Comparison of ENCODE assay signal across 9 cellular contexts in the genomic region with DNA sequence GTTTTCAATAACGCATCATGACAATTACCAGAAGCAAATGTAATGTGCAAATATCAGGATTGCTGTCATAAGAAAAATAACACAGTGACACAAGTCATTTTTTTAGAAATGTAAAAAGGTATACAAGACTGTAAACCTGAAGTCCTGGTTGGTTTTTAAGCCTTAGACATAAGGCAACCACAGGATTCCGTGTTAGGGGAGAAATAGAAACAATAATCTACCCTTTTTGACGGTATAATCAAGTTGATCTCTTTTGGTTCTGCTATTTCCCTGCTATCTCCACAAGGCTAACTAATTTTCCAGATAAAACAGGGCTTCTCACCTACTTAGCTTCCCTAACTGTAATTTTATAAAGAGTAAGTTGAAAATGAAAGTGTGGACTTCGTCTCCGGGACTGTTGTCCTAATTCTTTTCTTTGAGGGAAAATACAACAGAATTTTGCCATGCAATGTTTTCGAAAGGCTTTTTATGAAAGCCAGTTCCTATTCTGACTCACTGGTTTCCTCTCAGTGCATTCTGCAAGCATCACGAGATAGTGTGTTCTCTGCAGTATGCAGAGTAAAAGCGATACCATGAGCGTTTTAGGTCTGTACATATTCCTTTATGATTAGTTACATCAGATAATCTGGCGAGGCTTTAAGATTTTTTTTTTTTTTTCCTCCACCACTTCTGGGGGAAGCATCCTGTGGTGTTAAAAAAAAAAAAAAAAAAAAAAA. TPM values are rescaled to one million over a fixed set of nuclear protein-coding genes. Genes with fewer than 3 reads are reported as not detected.
DNase-seq lines count a peak whose midpoint lies in the region; ATAC-seq, FAIRE-seq and TF ChIP-seq lines count a peak whose summit lies in the region.
"Had no signal": no experiment of that assay in that cellular context is flagged by ENCODE, and none has a peak within 500 bp of the region (broad histone marks: within the 10 kb centered on the region; RNA-seq: fewer than 3 reads in every experiment).

No MANE protein-coding gene starts in this region.

- WGBS in prostate gland: 79% methylated on average over 10 of the region's 10 CpGs

- no peaks in the 10 kb centered on the region for H3K4me1 ChIP-seq in prostate gland (replicated peaks)

- H3K4me3 ChIP-seq in cardiac fibroblast (replicated peaks in 1 of 2; ENCODE audit: low read depth in 2 of 2, low read length in 2 of 2) (no peak overlapping the region), prostate gland (no peak overlapping the region)
- H3K4me3 ChIP-seq: SK-N-MC had no signal

- no peaks in the 10 kb centered on the region for H3K9me3 ChIP-seq in prostate gland

- no peak for TF ChIP-seq CTCF in cardiac fibroblast (IDR thresholded peaks at IDR 0.05; ENCODE audit: low read depth, low read length)
- TF ChIP-seq CTCF in prostate gland (IDR thresholded peaks at IDR 0.05): no peak

- peak; percentile 54 for ATAC-seq in HG03460 (IDR thresholded peaks at IDR 0.05; ENCODE audit: unreplicated experiment)

- no peak for FAIRE-seq in H54 (lab: Jason Lieb, UNC)

- H3K27me3 ChIP-seq in prostate gland (replicated peaks; ENCODE audit: insufficient read depth): no peaks in the 10 kb centered on the region

- intact Hi-C loops in prostate gland (cut with DNase I): no loop called here

- TF ChIP-seq POLR2A in prostate gland (IDR thresholded peaks at IDR 0.05): no peak
- TF ChIP-seq POLR2A in H54 (IDR thresholded peaks at IDR 0.05; ENCODE audit: low read depth, low read length): no peak

- no peak overlapping the region for H3K27ac ChIP-seq in prostate gland
- H3K27ac ChIP-seq: SK-N-MC had no signal

- no peaks in the 10 kb centered on the region for H3K36me3 ChIP-seq in prostate gland

- peak; percentile 15 for DNase-seq in stimulated activated CD4-positive, alpha-beta T cell treated with anti-CD3 and anti-CD28 coated beads, Interleukin-4, amount 100 ng/mL, for 24 hours
- DNase-seq in stimulated activated CD4-positive, alpha-beta T cell treated with anti-CD3 and anti-CD28 coated beads, Interleukin-1b, Interleukin-23, amount 100 ng/mL, for 48 hours: no peak
- DNase-seq in cardiac fibroblast (ENCODE audit: low read depth in 2 of 2) (peak; percentile 40 to 59), EL (no peak), prostate gland (ENCODE audit: low spot score) (no peak), H54 (ENCODE audit: insufficient read length, low spot score) (no peak), A172 (ENCODE audit: low spot score) (no peak)

RNA-seq across cellular contexts. Expression of gene MYO1H, which starts 10.6 kb away (rescaled TPM):
- 1 to 10 TPM in 1 of 2 donors, not detected in 1; 1.2 TPM for total RNA-seq in prostate gland
- total RNA-seq in A172 (2014; rRNA removed; shearing (Covaris generic)): not detected in 2 replicates

RNA-seq across cellular contexts. Expression of gene FOXN4, which starts 49.2 kb away (rescaled TPM):
- 1 to 10 TPM in 1 of 2 donors, under 1 TPM in 1; 0.27 to 4.8 TPM for total RNA-seq in prostate gland
- total RNA-seq in A172 (2014; rRNA removed; shearing (Covaris generic)): not detected in 2 replicates

Comparison
In these comparisons a context has a peak if more than half of its experiments do, and no peak if none do; other contexts are left out.
1. DNase-seq: peak in stimulated activated CD4-positive, alpha-beta T cell treated with anti-CD3 and anti-CD28 coated beads, Interleukin-4, amount 100 ng/mL, for 24 hours (single experiment) and cardiac fibroblast (2 of 2); none in stimulated activated CD4-positive, alpha-beta T cell treated with anti-CD3 and anti-CD28 coated beads, Interleukin-1b, Interleukin-23, amount 100 ng/mL, for 48 hours (single experiment), EL (single experiment), prostate gland (single experiment), H54 (single experiment) and A172 (single experiment).